In genomic region chr1:94440088-94440487, GRCh38 we compare ENCODE assay signal across 18 cellular contexts.
"Had no signal": no experiment of that assay in that cellular context is flagged by ENCODE, and none has a peak within 500 bp of the region (broad histone marks: within the 10 kb centered on the region; RNA-seq: fewer than 3 reads in every experiment).

No MANE protein-coding gene starts in this region.

- H3K27me3 ChIP-seq: body of pancreas, testis had no signal

- H3K27ac ChIP-seq: body of pancreas, testis had no signal

- H3K9me3 ChIP-seq: testis had no signal

- H3K4me1 Mint-ChIP-seq: WTC11 had no signal

- H3K4me3 ChIP-seq: body of pancreas, mucosa of descending colon, testis had no signal

- ATAC-seq: body of pancreas; effector memory CD8-positive, alpha-beta T cell; mucosa of descending colon; naive thymus-derived CD8-positive, alpha-beta T cell; WTC11 had no signal

- H3K4me3 Mint-ChIP-seq: activated CD4-positive, alpha-beta T cell treated with anti-CD3 and anti-CD28 coated beads, Interleukin-2, amount 10 ng/mL, durations not matched to agents 24 days and 14 days; activated naive CD4-positive, alpha-beta T cell treated with anti-CD3 and anti-CD28 coated beads, Interleukin-2, amount 50 U/mL, for 24 hours; central memory CD8-positive, alpha-beta T cell; dendritic cell treated with granulocyte-macrophage colony-stimulating factor and Interleukin-4, amounts not matched to agents 40 ng/mL and 50 ng/mL, for 4 days; effector memory CD8-positive, alpha-beta T cell; naive thymus-derived CD8-positive, alpha-beta T cell; stimulated activated naive CD8-positive, alpha-beta T cell treated with anti-CD3 and anti-CD28 coated beads, Interleukin-15, Interleukin-2, amounts not matched to agents 100 ng/mL and 50 ng/mL, for 24 hours; T-helper 1 cell treated with Interleukin-12 subunit alpha and Interleukin-12 subunit beta and Interleukin-4 antibody, amounts not matched to agents 30 μg/mL and 1 μg/mL, for 36 hours; WTC11 had no signal

- H3K27ac Mint-ChIP-seq: activated CD4-positive, alpha-beta T cell treated with anti-CD3 and anti-CD28 coated beads, Interleukin-2, amount 10 ng/mL, durations not matched to agents 24 days and 14 days; activated naive CD4-positive, alpha-beta T cell treated with anti-CD3 and anti-CD28 coated beads, Interleukin-2, amount 50 U/mL, for 24 hours; dendritic cell treated with granulocyte-macrophage colony-stimulating factor and Interleukin-4, amounts not matched to agents 40 ng/mL and 50 ng/mL, for 4 days; effector memory CD8-positive, alpha-beta T cell; stimulated activated naive CD8-positive, alpha-beta T cell treated with anti-CD3 and anti-CD28 coated beads, Interleukin-15, Interleukin-2, amounts not matched to agents 100 ng/mL and 50 ng/mL, for 24 hours; T-helper 1 cell treated with Interleukin-12 subunit alpha and Interleukin-12 subunit beta and Interleukin-4 antibody, amounts not matched to agents 30 μg/mL and 1 μg/mL, for 36 hours; WTC11 had no signal

- H3K27me3 Mint-ChIP-seq: activated CD4-positive, alpha-beta T cell treated with anti-CD3 and anti-CD28 coated beads, Interleukin-2, amount 10 ng/mL, durations not matched to agents 24 days and 14 days; activated naive CD4-positive, alpha-beta T cell treated with anti-CD3 and anti-CD28 coated beads, Interleukin-2, amount 50 U/mL, for 24 hours; central memory CD8-positive, alpha-beta T cell; dendritic cell treated with granulocyte-macrophage colony-stimulating factor and Interleukin-4, amounts not matched to agents 40 ng/mL and 50 ng/mL, for 4 days; effector memory CD8-positive, alpha-beta T cell; naive thymus-derived CD8-positive, alpha-beta T cell; stimulated activated naive CD8-positive, alpha-beta T cell treated with anti-CD3 and anti-CD28 coated beads, Interleukin-15, Interleukin-2, amounts not matched to agents 100 ng/mL and 50 ng/mL, for 24 hours had no signal

- DNase-seq: activated CD4-positive, alpha-beta T cell treated with anti-CD3 and anti-CD28 coated beads, Interleukin-2, amount 10 ng/mL, durations not matched to agents 24 days and 14 days; amniotic stem cell; body of pancreas; effector memory CD8-positive, alpha-beta T cell; erythroblast; mammary epithelial cell; mucosa of descending colon; naive thymus-derived CD8-positive, alpha-beta T cell; occipital lobe; stimulated activated CD4-positive, alpha-beta T cell treated with anti-CD3 and anti-CD28 coated beads, Interleukin-15, amount 100 ng/mL, for 24 hours; stimulated activated CD4-positive, alpha-beta T cell treated with anti-CD3 and anti-CD28 coated beads, Interleukin-4, amount 100 ng/mL, for 24 hours; testis had no signal
